In the genomic region with DNA sequence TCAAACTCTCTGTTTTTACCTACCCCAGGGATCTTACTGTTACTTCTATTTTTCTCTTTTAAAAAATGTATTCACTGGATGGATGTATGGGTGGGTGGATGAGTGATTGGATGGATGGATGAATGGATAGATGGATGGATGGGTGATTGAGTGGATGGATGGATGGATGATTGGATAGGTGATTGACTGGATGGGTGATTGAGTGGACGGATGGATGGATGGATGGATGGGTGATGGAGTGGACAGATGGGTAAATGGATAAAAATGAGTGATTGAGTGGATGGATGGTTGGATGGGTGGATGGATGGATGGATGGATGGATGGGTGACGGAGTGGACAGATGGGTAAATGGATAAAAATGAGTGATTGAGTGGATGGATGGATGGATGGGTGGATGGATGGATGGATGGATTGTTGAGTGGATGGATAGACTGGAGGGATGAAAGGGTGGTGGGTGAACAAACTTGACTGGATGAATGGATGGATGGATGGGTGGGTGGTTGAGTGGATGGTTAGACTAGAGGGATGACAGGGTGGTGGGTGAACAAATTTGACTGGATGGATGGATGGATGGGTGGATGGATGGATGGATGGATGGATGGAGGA, we compare ENCODE assay signal across 2 cellular contexts.
A peak's percentile ranks its signal among the peaks of the same experiment; 100 is the strongest.
TF ChIP-seq lines count a peak whose summit lies in the region.

No MANE protein-coding gene starts in this region.

TF ChIP-seq in HEK293, 187 proteins besides CTCF, POLR2A, EP300 and RAD21 (continued from another document):
- TF ChIP-seq, protein P1, sequence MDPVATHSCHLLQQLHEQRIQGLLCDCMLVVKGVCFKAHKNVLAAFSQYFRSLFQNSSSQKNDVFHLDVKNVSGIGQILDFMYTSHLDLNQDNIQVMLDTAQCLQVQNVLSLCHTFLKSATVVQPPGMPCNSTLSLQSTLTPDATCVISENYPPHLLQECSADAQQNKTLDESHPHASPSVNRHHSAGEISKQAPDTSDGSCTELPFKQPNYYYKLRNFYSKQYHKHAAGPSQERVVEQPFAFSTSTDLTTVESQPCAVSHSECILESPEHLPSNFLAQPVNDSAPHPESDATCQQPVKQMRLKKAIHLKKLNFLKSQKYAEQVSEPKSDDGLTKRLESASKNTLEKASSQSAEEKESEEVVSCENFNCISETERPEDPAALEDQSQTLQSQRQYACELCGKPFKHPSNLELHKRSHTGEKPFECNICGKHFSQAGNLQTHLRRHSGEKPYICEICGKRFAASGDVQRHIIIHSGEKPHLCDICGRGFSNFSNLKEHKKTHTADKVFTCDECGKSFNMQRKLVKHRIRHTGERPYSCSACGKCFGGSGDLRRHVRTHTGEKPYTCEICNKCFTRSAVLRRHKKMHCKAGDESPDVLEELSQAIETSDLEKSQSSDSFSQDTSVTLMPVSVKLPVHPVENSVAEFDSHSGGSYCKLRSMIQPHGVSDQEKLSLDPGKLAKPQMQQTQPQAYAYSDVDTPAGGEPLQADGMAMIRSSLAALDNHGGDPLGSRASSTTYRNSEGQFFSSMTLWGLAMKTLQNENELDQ (tag by site-specific recombination; IDR thresholded peaks at IDR 0.05; ENCODE audit: low read depth), result no peak
- TF ChIP-seq, protein P2, sequence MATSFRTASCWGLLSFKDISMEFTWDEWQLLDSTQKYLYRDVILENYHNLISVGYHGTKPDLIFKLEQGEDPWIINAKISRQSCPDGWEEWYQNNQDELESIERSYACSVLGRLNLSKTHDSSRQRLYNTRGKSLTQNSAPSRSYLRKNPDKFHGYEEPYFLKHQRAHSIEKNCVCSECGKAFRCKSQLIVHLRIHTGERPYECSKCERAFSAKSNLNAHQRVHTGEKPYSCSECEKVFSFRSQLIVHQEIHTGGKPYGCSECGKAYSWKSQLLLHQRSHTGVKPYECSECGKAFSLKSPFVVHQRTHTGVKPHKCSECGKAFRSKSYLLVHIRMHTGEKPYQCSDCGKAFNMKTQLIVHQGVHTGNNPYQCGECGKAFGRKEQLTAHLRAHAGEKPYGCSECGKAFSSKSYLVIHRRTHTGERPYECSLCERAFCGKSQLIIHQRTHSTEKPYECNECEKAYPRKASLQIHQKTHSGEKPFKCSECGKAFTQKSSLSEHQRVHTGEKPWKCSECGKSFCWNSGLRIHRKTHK (tag by site-specific recombination; IDR thresholded peaks at IDR 0.05), result no peak
- TF ChIP-seq ZNF433 (tag by site-specific recombination; IDR thresholded peaks at IDR 0.05; ENCODE audit: low read depth) (no peak), ZNF366 (tag by site-specific recombination; conservative IDR thresholded peaks at IDR 0.05) (peak; percentile 93), ZNF146 (tag by site-specific recombination; IDR thresholded peaks at IDR 0.05) (no peak), ZNF202 (tag by site-specific recombination; IDR thresholded peaks at IDR 0.05; ENCODE audit: borderline replicate concordance) (no peak), ZNF292 (tag by site-specific recombination; IDR thresholded peaks at IDR 0.05; ENCODE audit: borderline replicate concordance, low read depth) (no peak), ZNF654 (tag by site-specific recombination; IDR thresholded peaks at IDR 0.05; ENCODE audit: low read depth) (no peak)
- TF ChIP-seq, protein P3, sequence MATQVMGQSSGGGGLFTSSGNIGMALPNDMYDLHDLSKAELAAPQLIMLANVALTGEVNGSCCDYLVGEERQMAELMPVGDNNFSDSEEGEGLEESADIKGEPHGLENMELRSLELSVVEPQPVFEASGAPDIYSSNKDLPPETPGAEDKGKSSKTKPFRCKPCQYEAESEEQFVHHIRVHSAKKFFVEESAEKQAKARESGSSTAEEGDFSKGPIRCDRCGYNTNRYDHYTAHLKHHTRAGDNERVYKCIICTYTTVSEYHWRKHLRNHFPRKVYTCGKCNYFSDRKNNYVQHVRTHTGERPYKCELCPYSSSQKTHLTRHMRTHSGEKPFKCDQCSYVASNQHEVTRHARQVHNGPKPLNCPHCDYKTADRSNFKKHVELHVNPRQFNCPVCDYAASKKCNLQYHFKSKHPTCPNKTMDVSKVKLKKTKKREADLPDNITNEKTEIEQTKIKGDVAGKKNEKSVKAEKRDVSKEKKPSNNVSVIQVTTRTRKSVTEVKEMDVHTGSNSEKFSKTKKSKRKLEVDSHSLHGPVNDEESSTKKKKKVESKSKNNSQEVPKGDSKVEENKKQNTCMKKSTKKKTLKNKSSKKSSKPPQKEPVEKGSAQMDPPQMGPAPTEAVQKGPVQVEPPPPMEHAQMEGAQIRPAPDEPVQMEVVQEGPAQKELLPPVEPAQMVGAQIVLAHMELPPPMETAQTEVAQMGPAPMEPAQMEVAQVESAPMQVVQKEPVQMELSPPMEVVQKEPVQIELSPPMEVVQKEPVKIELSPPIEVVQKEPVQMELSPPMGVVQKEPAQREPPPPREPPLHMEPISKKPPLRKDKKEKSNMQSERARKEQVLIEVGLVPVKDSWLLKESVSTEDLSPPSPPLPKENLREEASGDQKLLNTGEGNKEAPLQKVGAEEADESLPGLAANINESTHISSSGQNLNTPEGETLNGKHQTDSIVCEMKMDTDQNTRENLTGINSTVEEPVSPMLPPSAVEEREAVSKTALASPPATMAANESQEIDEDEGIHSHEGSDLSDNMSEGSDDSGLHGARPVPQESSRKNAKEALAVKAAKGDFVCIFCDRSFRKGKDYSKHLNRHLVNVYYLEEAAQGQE (tag by site-specific recombination; IDR thresholded peaks at IDR 0.05), result no peak

TF ChIP-seq in H1, 55 proteins besides CTCF, POLR2A, EP300 and RAD21 (continued from another document):
- TF ChIP-seq USF2 (IDR thresholded peaks at IDR 0.05; ENCODE audit: low read length) (no peak), E2F6 (IDR thresholded peaks at IDR 0.05) (no peak), MAX (IDR thresholded peaks at IDR 0.05) (no peak), CBX5 (IDR thresholded peaks at IDR 0.05; ENCODE audit: low read depth, low read length) (no peak), NRF1 (IDR thresholded peaks at IDR 0.05; ENCODE audit: low read depth, low read length) (no peak)
